In genomic region chr7:44622342-44623151, GRCh38 we compare ENCODE assay signal across 8 cellular contexts. TPM values are rescaled to one million over a fixed set of nuclear protein-coding genes. Genes with fewer than 3 reads are reported as not detected.
DNase-seq lines count a peak whose midpoint lies in the region; ATAC-seq and TF ChIP-seq lines count a peak whose summit lies in the region.

No MANE protein-coding gene starts in this region.

- H3K4me1 Mint-ChIP-seq in stimulated activated naive B cell treated with anti-CD40 and anti-IgM and Interleukin-4, amounts not matched to agents 10 μg/mL and 1 μg/mL and 100 μg/mL, for 72 hours, result peaks cover 24 to 63% of the 10 kb centered on the region in 2 donors

- H3K4me1 ChIP-seq in HEK293 (ENCODE audit: control insufficient read depth, insufficient read depth, low read length) (peaks cover 11% of the 10 kb centered on the region; the same call in 1 of the 2 replicates), RWPE2 (ENCODE audit: insufficient read depth, poor library complexity, severe bottlenecking) (peaks cover 31% of the 10 kb centered on the region), heart left ventricle (peaks cover 4 to 95% (median 66%) of the 10 kb centered on the region in 12 donors)

- in situ Hi-C loops in GM13976 (cut with MboI; ENCODE audit: low sequenced_read_pairs, unreplicated experiment), result no loop called here

- H3K9me3 Mint-ChIP-seq in stimulated activated naive B cell treated with anti-CD40 and anti-IgM and Interleukin-4, amounts not matched to agents 10 μg/mL and 1 μg/mL and 100 μg/mL, for 72 hours, result no peaks in the 10 kb centered on the region

- ATAC-seq in RWPE2 (ENCODE audit: low read depth) (0 out of 3 replicates have a peak, but pooled peaks have one; percentile 28), heart left ventricle (peak in 3 of 4 donors; percentile 57 to 65 (median 57))
- peak; percentile 72 to 88 for ATAC-seq in stimulated activated naive B cell treated with anti-CD40 and anti-IgM and Interleukin-4, amounts not matched to agents 10 μg/mL and 1 μg/mL and 100 μg/mL, for 72 hours (replicated peaks)

- H3K27ac Mint-ChIP-seq in stimulated activated naive B cell treated with anti-CD40 and anti-IgM and Interleukin-4, amounts not matched to agents 10 μg/mL and 1 μg/mL and 100 μg/mL, for 72 hours, result peak overlapping the region; percentile 57

- POLR2A ChIA-PET in HEK293 (lab: Yijun Ruan, JAX), result no interaction called here

- CTCF ChIA-PET in HEK293 (lab: Yijun Ruan, JAX), result no interaction called here

- no peak for TF ChIP-seq POLR2A in heart left ventricle (IDR thresholded peaks at IDR 0.05)

- H3K27ac ChIP-seq in HEK293 (ENCODE audit: extremely low read depth, low read depth, low read length) (no peak overlapping the region), RWPE2 (ENCODE audit: poor library complexity, severe bottlenecking) (peak overlapping the region; percentile 1), heart left ventricle (peak overlapping the region in 11 of 12 donors; percentile 40 to 84 (median 57))

- H3K4me3 ChIP-seq in HEK293 (ENCODE audit: low read depth, low read length), result no peak overlapping the region
- no peak overlapping the region for H3K4me3 ChIP-seq in RWPE2 (ENCODE audit: severe bottlenecking)
- no peak overlapping the region for H3K4me3 ChIP-seq in heart left ventricle
- H3K4me3 ChIP-seq in H7 (ENCODE audit: insufficient read depth, low read depth, low read length), result no peak overlapping the region

- TF ChIP-seq CTCF in GM13976 (IDR thresholded peaks at IDR 0.05; ENCODE audit: borderline replicate concordance, control extremely low read depth, extremely low read depth, insufficient read depth, missing control alignments) (no peak), HEK293 (tag by site-specific recombination; IDR thresholded peaks at IDR 0.05) (no peak), RWPE2 (IDR thresholded peaks at IDR 0.05; ENCODE audit: poor library complexity, severe bottlenecking) (no peak), heart left ventricle (IDR thresholded peaks at IDR 0.05) (no peak)

- DNase-seq in GM13976 (ENCODE audit: low spot score), result peak; percentile 45
- DNase-seq in RWPE2 (ENCODE audit: low spot score), result no peak
- no peak for DNase-seq in heart left ventricle
- no peak for DNase-seq in stimulated activated naive B cell treated with anti-CD40 and anti-IgM and Interleukin-4, amounts not matched to agents 10 μg/mL and 1 μg/mL and 100 μg/mL, for 72 hours
- DNase-seq in anterior cingulate cortex (lab: John Stamatoyannopoulos, UW), result no peak
- no peak for DNase-seq in iPS-NIHi7 (ENCODE audit: extremely low spot score)
- no peak for DNase-seq in H7

- peaks cover 6 to 25% of the 10 kb centered on the region in 2 experiments; a peak in 2 of 3 replicates for H3K36me3 ChIP-seq in HEK293 (ENCODE audit: control insufficient read depth in 2 of 2, insufficient read depth in 1 of 2, low read length in 2 of 2)
- peaks cover 51% of the 10 kb centered on the region for H3K36me3 ChIP-seq in RWPE2 (ENCODE audit: low read depth)
- peaks cover 0 to 40% (median 28%) of the 10 kb centered on the region in 9 donors for H3K36me3 ChIP-seq in heart left ventricle
- H3K36me3 ChIP-seq in H7 (replicated peaks; ENCODE audit: control insufficient read depth, insufficient read depth, low read length), result peaks cover 7% of the 10 kb centered on the region

- H3K27me3 ChIP-seq in RWPE2 (ENCODE audit: insufficient read depth, poor library complexity, severe bottlenecking) (no peaks in the 10 kb centered on the region), heart left ventricle (no peaks in the 10 kb centered on the region), H7 (ENCODE audit: control insufficient read depth, insufficient read depth, low read length) (no peaks in the 10 kb centered on the region)

- H3K36me3 Mint-ChIP-seq in stimulated activated naive B cell treated with anti-CD40 and anti-IgM and Interleukin-4, amounts not matched to agents 10 μg/mL and 1 μg/mL and 100 μg/mL, for 72 hours, result peaks cover 21 to 53% of the 10 kb centered on the region in 2 donors

- H3K4me3 Mint-ChIP-seq in stimulated activated naive B cell treated with anti-CD40 and anti-IgM and Interleukin-4, amounts not matched to agents 10 μg/mL and 1 μg/mL and 100 μg/mL, for 72 hours, result no peak overlapping the region

- H3K27me3 Mint-ChIP-seq in stimulated activated naive B cell treated with anti-CD40 and anti-IgM and Interleukin-4, amounts not matched to agents 10 μg/mL and 1 μg/mL and 100 μg/mL, for 72 hours, result no peaks in the 10 kb centered on the region

- H3K9me3 ChIP-seq in HEK293 (ENCODE audit: control insufficient read depth, insufficient read depth, low read depth, low read length) (no peaks in the 10 kb centered on the region), RWPE2 (ENCODE audit: severe bottlenecking) (no peaks in the 10 kb centered on the region), heart left ventricle (no peaks in the 10 kb centered on the region)

- 47 to 61% (median 53%) methylated on average over 5 of the region's 5 CpGs for WGBS in heart left ventricle, 4 donors

- intact Hi-C loops in heart left ventricle (cut with DNase I), result no loop called here

TF ChIP-seq in HEK293, 187 proteins besides CTCF, POLR2A, EP300 and RAD21:
- TF ChIP-seq ZNF776 (tag by site-specific recombination; IDR thresholded peaks at IDR 0.05; ENCODE audit: borderline replicate concordance), result no peak
- no peak for TF ChIP-seq ZNF549 (tag by site-specific recombination; IDR thresholded peaks at IDR 0.05)
- peak; percentile 47 for TF ChIP-seq ZNF335 (tag by site-specific recombination; conservative IDR thresholded peaks at IDR 0.05)
- TF ChIP-seq OSR2 (tag by site-specific recombination; IDR thresholded peaks at IDR 0.05), result no peak
- TF ChIP-seq MZF1 (tag by site-specific recombination; IDR thresholded peaks at IDR 0.05; ENCODE audit: borderline replicate concordance), result no peak
- 0 out of 2 replicates have a peak, but pooled peaks have one; percentile 12 for TF ChIP-seq IKZF3 (tag by site-specific recombination; IDR thresholded peaks at IDR 0.05)
- TF ChIP-seq SALL2 (tag by site-specific recombination; IDR thresholded peaks at IDR 0.05; ENCODE audit: borderline replicate concordance), result no peak
- TF ChIP-seq KLF7 (tag by site-specific recombination; IDR thresholded peaks at IDR 0.05; ENCODE audit: borderline replicate concordance), result no peak
- TF ChIP-seq, protein P1, sequence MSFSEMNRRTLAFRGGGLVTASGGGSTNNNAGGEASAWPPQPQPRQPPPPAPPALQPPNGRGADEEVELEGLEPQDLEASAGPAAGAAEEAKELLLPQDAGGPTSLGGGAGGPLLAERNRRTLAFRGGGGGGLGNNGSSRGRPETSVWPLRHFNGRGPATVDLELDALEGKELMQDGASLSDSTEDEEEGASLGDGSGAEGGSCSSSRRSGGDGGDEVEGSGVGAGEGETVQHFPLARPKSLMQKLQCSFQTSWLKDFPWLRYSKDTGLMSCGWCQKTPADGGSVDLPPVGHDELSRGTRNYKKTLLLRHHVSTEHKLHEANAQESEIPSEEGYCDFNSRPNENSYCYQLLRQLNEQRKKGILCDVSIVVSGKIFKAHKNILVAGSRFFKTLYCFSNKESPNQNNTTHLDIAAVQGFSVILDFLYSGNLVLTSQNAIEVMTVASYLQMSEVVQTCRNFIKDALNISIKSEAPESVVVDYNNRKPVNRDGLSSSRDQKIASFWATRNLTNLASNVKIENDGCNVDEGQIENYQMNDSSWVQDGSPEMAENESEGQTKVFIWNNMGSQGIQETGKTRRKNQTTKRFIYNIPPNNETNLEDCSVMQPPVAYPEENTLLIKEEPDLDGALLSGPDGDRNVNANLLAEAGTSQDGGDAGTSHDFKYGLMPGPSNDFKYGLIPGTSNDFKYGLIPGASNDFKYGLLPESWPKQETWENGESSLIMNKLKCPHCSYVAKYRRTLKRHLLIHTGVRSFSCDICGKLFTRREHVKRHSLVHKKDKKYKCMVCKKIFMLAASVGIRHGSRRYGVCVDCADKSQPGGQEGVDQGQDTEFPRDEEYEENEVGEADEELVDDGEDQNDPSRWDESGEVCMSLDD (tag by site-specific recombination; IDR thresholded peaks at IDR 0.05), result no peak
- 0 out of 2 replicates have a peak, but pooled peaks have one; percentile 21 for TF ChIP-seq ZBTB17 (tag by site-specific recombination; IDR thresholded peaks at IDR 0.05)

RNA-seq across cellular contexts. Expression of gene OGDH, which starts 16.1 kb away (rescaled TPM):
- 100 to 1,000 TPM; 394 to 789 (median 635) TPM for total RNA-seq in heart left ventricle
- 100 to 1,000 TPM; 247 to 519 TPM for polyA plus RNA-seq in heart left ventricle
- 63.1 and 71.3 TPM in 2 replicates for total RNA-seq in H7 (2014; rRNA removed; shearing (Covaris generic))

RNA-seq across cellular contexts. Expression of gene TMED4, which starts 40.5 kb away (rescaled TPM):
- 100 to 1,000 TPM in 2 of 9 donors, 10 to 100 TPM in 7; 55.4 to 129 (median 68.9) TPM for total RNA-seq in heart left ventricle
- 10 to 100 TPM; 48.5 to 49.5 TPM for polyA plus RNA-seq in heart left ventricle
- total RNA-seq in H7 (2014; rRNA removed; shearing (Covaris generic)), result 94.4 and 114 TPM in 2 replicates

RNA-seq across cellular contexts. Expression of gene DDX56, which starts 48.8 kb away (rescaled TPM):
- total RNA-seq in heart left ventricle, result 10 to 100 TPM; 19.4 to 43.4 (median 28.4) TPM
- polyA plus RNA-seq in heart left ventricle, result 10 to 100 TPM; 34.1 to 39.3 TPM
- 81.2 and 93.4 TPM in 2 replicates for total RNA-seq in H7 (2014; rRNA removed; shearing (Covaris generic))

Comparison
In these comparisons a context has a peak if more than half of its experiments do, and no peak if none do; other contexts are left out.
1. ATAC-seq: peak in every context shown above with its lines; median percentile 80 in stimulated activated naive B cell treated with anti-CD40 and anti-IgM and Interleukin-4, amounts not matched to agents 10 μg/mL and 1 μg/mL and 100 μg/mL, for 72 hours; 57 in heart left ventricle; 28 in RWPE2.